1 cellular context compared by ENCODE assay signal in the genomic region with DNA sequence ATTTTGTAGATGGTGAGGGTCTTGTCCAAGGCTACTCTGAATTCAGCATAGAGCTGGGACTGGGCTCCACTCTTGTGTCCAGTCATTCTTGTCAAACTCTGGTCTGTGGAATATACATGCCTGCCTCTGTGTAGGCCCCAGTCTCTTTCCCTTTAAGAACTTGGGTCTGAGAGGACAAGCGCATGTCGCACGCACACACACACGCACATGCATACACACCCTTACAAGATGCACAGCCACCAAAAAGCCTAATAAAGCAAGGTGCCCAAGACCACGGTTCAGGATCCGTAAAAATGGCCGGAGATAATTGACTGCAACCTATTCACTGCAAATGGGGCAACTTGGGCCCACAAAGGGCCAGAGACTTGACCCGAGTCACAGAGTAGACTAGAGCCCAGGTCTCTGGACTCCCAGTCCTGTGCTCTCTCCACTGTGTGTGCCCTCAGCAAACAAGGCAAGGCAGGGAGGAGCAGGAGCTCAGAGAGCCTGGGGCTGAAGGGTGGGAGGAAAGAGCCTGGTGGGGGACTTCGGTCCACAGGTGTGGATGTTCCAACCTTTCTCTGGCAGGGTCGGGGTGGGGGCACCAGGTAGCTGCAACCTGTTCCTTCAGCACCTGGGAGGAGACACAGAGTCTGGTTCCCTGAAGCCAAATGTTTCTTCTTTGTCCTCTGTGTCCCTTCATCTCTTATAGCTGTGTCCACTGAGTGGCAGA.
TF ChIP-seq lines count a peak whose summit lies in the region.

No MANE protein-coding gene starts in this region.

TF ChIP-seq in HepG2, 621 proteins besides CTCF, POLR2A, EP300 and RAD21:
- TF ChIP-seq, protein P1, sequence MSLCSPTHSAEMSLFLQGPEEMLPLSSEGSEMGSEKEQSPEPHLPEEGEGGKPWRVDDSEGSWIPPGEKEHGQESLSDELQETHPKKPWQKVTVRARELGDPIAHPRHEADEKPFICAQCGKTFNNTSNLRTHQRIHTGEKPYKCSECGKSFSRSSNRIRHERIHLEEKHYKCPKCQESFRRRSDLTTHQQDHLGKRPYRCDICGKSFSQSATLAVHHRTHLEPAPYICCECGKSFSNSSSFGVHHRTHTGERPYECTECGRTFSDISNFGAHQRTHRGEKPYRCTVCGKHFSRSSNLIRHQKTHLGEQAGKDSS (CRISPR knock-in tag; IDR thresholded peaks at IDR 0.05; ENCODE audit: borderline replicate concordance, low read depth) = peak; percentile 78; the same call in 1 of the 2 replicates
- TF ChIP-seq TEAD3 (CRISPR knock-in tag; optimal IDR thresholded peaks at IDR 0.05; ENCODE audit: borderline replicate concordance) = no peak
- TF ChIP-seq KDM5A (IDR thresholded peaks at IDR 0.05; ENCODE audit: borderline replicate concordance, low read length) = no peak
- TF ChIP-seq, protein P2, sequence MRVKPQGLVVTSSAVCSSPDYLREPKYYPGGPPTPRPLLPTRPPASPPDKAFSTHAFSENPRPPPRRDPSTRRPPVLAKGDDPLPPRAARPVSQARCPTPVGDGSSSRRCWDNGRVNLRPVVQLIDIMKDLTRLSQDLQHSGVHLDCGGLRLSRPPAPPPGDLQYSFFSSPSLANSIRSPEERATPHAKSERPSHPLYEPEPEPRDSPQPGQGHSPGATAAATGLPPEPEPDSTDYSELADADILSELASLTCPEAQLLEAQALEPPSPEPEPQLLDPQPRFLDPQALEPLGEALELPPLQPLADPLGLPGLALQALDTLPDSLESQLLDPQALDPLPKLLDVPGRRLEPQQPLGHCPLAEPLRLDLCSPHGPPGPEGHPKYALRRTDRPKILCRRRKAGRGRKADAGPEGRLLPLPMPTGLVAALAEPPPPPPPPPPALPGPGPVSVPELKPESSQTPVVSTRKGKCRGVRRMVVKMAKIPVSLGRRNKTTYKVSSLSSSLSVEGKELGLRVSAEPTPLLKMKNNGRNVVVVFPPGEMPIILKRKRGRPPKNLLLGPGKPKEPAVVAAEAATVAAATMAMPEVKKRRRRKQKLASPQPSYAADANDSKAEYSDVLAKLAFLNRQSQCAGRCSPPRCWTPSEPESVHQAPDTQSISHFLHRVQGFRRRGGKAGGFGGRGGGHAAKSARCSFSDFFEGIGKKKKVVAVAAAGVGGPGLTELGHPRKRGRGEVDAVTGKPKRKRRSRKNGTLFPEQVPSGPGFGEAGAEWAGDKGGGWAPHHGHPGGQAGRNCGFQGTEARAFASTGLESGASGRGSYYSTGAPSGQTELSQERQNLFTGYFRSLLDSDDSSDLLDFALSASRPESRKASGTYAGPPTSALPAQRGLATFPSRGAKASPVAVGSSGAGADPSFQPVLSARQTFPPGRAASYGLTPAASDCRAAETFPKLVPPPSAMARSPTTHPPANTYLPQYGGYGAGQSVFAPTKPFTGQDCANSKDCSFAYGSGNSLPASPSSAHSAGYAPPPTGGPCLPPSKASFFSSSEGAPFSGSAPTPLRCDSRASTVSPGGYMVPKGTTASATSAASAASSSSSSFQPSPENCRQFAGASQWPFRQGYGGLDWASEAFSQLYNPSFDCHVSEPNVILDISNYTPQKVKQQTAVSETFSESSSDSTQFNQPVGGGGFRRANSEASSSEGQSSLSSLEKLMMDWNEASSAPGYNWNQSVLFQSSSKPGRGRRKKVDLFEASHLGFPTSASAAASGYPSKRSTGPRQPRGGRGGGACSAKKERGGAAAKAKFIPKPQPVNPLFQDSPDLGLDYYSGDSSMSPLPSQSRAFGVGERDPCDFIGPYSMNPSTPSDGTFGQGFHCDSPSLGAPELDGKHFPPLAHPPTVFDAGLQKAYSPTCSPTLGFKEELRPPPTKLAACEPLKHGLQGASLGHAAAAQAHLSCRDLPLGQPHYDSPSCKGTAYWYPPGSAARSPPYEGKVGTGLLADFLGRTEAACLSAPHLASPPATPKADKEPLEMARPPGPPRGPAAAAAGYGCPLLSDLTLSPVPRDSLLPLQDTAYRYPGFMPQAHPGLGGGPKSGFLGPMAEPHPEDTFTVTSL (CRISPR knock-in tag; IDR thresholded peaks at IDR 0.05; ENCODE audit: borderline replicate concordance) = no peak
